Comparison of ENCODE assay signal across 21 cellular contexts in the genomic region with DNA sequence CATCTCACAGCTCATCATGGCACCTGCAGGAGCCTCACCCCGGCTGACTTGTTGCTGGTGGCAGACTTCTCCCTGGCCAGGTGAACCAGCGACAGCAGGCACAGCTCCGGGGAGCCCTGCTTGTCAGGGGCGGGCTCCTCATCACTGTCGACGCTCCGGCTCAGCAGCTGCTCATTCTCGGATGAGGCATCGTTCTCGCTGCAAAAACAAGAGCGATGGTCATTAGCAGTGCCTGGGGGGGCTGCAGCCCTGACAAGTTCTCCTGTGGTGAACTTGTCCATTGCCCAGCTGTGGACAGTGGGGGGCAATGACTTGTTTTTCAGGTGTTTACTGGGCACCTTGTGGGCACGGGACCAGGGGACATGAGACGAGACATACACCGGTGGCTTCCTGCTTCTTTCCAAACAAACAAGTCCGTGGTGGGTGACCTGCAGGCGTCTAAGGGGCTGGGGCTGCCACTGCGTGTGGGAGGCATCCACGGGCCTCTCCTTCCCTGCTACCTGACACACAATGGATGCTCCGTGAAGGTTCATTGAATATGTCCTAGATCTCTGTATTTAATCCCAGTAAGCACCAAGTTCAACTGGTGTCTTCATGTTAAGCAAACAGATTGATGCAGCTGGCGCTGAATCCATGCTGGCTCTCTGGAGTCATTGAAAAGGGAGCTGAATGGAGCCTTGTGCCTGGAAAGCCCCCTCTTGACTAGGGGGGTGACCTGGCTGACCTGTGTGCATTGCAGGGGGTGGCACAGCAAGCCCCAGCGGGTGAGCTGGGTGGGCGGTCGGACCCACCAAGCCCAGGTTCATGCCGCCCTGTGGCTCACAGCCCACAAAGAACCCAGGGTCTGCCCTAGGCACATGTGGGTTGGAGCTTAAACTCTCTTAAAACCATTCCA.
A peak's percentile ranks its signal among the peaks of the same experiment; 100 is the strongest.
DNase-seq lines count a peak whose midpoint lies in the region; ATAC-seq and TF ChIP-seq lines count a peak whose summit lies in the region.
"Had no signal": no experiment of that assay in that cellular context is flagged by ENCODE, and none has a peak within 500 bp of the region (broad histone marks: within the 10 kb centered on the region; RNA-seq: fewer than 3 reads in every experiment).

No MANE protein-coding gene starts in this region.

- H3K9me3 ChIP-seq in mammary epithelial cell (replicated peaks; ENCODE audit: insufficient read depth, low read length) (no peaks in the 10 kb centered on the region), psoas muscle (no peaks in the 10 kb centered on the region)
- H3K9me3 ChIP-seq in effector memory CD4-positive, alpha-beta T cell (ENCODE audit: control insufficient read depth, low read length), result no peaks in the 10 kb centered on the region
- H3K9me3 ChIP-seq: adrenal gland, heart right ventricle, mucosa of descending colon had no signal

- H3K27ac ChIP-seq in mammary epithelial cell (ENCODE audit: insufficient read depth, low read depth, low read length) (no peak overlapping the region), psoas muscle (no peak overlapping the region)
- H3K27ac ChIP-seq in effector memory CD4-positive, alpha-beta T cell (ENCODE audit: insufficient read depth, low read length, poor library complexity, severe bottlenecking), result no peak overlapping the region
- H3K27ac ChIP-seq: adrenal gland, heart right ventricle, HL-60 had no signal

- H3K4me3 ChIP-seq in mammary epithelial cell (replicated peaks in 1 of 3; ENCODE audit: insufficient read depth in 1 of 3, low read depth in 2 of 3, low read length in 3 of 3) (no peak overlapping the region), psoas muscle (no peak overlapping the region)
- no peak overlapping the region for H3K4me3 ChIP-seq in effector memory CD4-positive, alpha-beta T cell (ENCODE audit: insufficient read depth, low read depth, low read length, poor library complexity, severe bottlenecking)
- H3K4me3 ChIP-seq: adrenal gland, heart right ventricle, mucosa of descending colon had no signal

- no peaks in the 10 kb centered on the region for H3K36me3 ChIP-seq in mammary epithelial cell (ENCODE audit: insufficient read depth, low read length)
- no peaks in the 10 kb centered on the region for H3K36me3 ChIP-seq in psoas muscle (ENCODE audit: insufficient read depth in 1 of 2, low read depth in 1 of 2)
- H3K36me3 ChIP-seq in effector memory CD4-positive, alpha-beta T cell (ENCODE audit: control insufficient read depth, insufficient read depth, low read length), result no peaks in the 10 kb centered on the region
- H3K36me3 ChIP-seq: adrenal gland, heart right ventricle had no signal

- H3K27me3 ChIP-seq in mammary epithelial cell (ENCODE audit: insufficient read depth, low read length) (peaks cover 27% of the 10 kb centered on the region), psoas muscle (ENCODE audit: insufficient read depth in 3 of 3, low read length in 2 of 3) (peaks cover 0 to 5% (median 0%) of the 10 kb centered on the region in 3 donors)
- H3K27me3 ChIP-seq in effector memory CD4-positive, alpha-beta T cell (replicated peaks; ENCODE audit: control insufficient read depth, insufficient read depth, low read length, poor library complexity, severe bottlenecking), result no peaks in the 10 kb centered on the region
- H3K27me3 ChIP-seq: adrenal gland had no signal

- no peak for TF ChIP-seq CTCF in mammary epithelial cell (conservative IDR thresholded peaks at IDR 0.05 in 1 of 2, IDR thresholded peaks at IDR 0.05 in 1 of 2; ENCODE audit: extremely low read depth in 1 of 2, insufficient read depth in 1 of 2, low read depth in 1 of 2, low read length in 2 of 2)
- TF ChIP-seq CTCF in MCF 10A (IDR thresholded peaks at IDR 0.05; ENCODE audit: unreplicated experiment), result no peak
- TF ChIP-seq CTCF in psoas muscle (IDR thresholded peaks at IDR 0.05), result no peak

- dilution Hi-C loops in mammary epithelial cell (cut with HindIII; ENCODE audit: low sequenced_read_pairs), result no loop called here

- H4K20me1 ChIP-seq in mammary epithelial cell (ENCODE audit: insufficient read depth, low read length), result no peaks in the 10 kb centered on the region

- intact Hi-C loops in mammary epithelial cell (cut with micrococcal nuclease), result no loop called here
- intact Hi-C loops in MCF 10A (cut with micrococcal nuclease), result no loop called here
- intact Hi-C loops in psoas muscle (cut with DNase I), result no loop called here

- 39% methylated on average over 22 of the region's 24 CpGs for WGBS in mammary epithelial cell (ENCODE audit: low coverage, missing lambda C conversion rate)
- 68 to 76% (median 70%) methylated on average over 24 of the region's 24 CpGs for WGBS in psoas muscle, 3 donors

- CTCF ChIA-PET in mammary epithelial cell (lab: Charles Lee; ENCODE audit: low non-redundant PET) (no interaction called here), MCF 10A (lab: Yijun Ruan, JAX) (interaction anchor here (0.6 to 1.6 kb wide), 4 partner anchors 51 to 511 kb away, joined by 3 to 6 read pairs (median 4); a partner anchor contains a TSS)

- no peaks in the 10 kb centered on the region for H3K4me1 Mint-ChIP-seq in MCF 10A (ENCODE audit: insufficient read depth, unreplicated experiment)
- H3K4me1 Mint-ChIP-seq: stimulated activated naive CD8-positive, alpha-beta T cell treated with anti-CD3 and anti-CD28 coated beads, Interleukin-15, amount 100 ng/mL, for 72 hours had no signal

- BruUV-seq in mammary epithelial cell (replicated peaks; lab: Mats Ljungman, UMichigan), result no TSS peak
- no TSS peak for BruUV-seq in MCF 10A (replicated peaks; lab: Mats Ljungman, UMichigan)

- peaks cover 4% of the 10 kb centered on the region for H3K4me1 ChIP-seq in mammary epithelial cell (ENCODE audit: insufficient read depth, low read length)
- H3K4me1 ChIP-seq in psoas muscle, result no peaks in the 10 kb centered on the region
- no peaks in the 10 kb centered on the region for H3K4me1 ChIP-seq in effector memory CD4-positive, alpha-beta T cell (ENCODE audit: control insufficient read depth, insufficient read depth, low read length, poor library complexity, severe bottlenecking)
- H3K4me1 ChIP-seq: adrenal gland had no signal

- POLR2A ChIA-PET in MCF 10A (lab: Yijun Ruan, JAX), result no interaction called here

- H3K4me3 Mint-ChIP-seq in MCF 10A (ENCODE audit: unreplicated experiment), result no peak overlapping the region
- H3K4me3 Mint-ChIP-seq: stimulated activated naive CD8-positive, alpha-beta T cell treated with anti-CD3 and anti-CD28 coated beads, Interleukin-15, amount 100 ng/mL, for 72 hours had no signal

- H3K79me2 ChIP-seq in mammary epithelial cell (ENCODE audit: insufficient read depth, low read length), result no peaks in the 10 kb centered on the region

- peaks cover 13% of the 10 kb centered on the region for H3K27me3 Mint-ChIP-seq in MCF 10A (ENCODE audit: insufficient read depth, unreplicated experiment)
- H3K27me3 Mint-ChIP-seq: stimulated activated naive CD8-positive, alpha-beta T cell treated with anti-CD3 and anti-CD28 coated beads, Interleukin-15, amount 100 ng/mL, for 72 hours had no signal

- H2AFZ ChIP-seq in mammary epithelial cell (ENCODE audit: low read depth, low read length), result peak overlapping the region; percentile 20

- peak; percentile 5 for DNase-seq in DMS153 (lab: John Stamatoyannopoulos, UW)
- DNase-seq in DMS153 treated with DMSO at 0.1 percent for 48 hours (lab: John Stamatoyannopoulos, UW; ENCODE audit: unreplicated experiment), result no peak
- DNase-seq in mammary epithelial cell, result no peak
- no peak for DNase-seq in MCF 10A (ENCODE audit: unreplicated experiment)
- peak; percentile 31 for DNase-seq in cerebellum (ENCODE audit: low spot score)
- DNase-seq in ureter (ENCODE audit: low spot score), result peak; percentile 31
- DNase-seq in psoas muscle, result no peak
- DNase-seq in effector memory CD4-positive, alpha-beta T cell, result no peak
- DNase-seq: 8988T; activated CD4-positive, alpha-beta T cell treated with anti-CD3 and anti-CD28 coated beads for 4 hours; Calu3; dermis blood vessel endothelial cell; GDM1; heart right ventricle; NCI-H1436 treated with DMSO at 0.1 percent for 48 hours; NCI-H446; stimulated activated CD4-positive, alpha-beta T cell treated with anti-CD3 and anti-CD28 coated beads, Interleukin-4, amount 100 ng/mL, for 4 hours; stimulated activated naive CD8-positive, alpha-beta T cell treated with anti-CD3 and anti-CD28 coated beads, Interleukin-15, amount 100 ng/mL, for 72 hours had no signal

- no peaks in the 10 kb centered on the region for H3K36me3 Mint-ChIP-seq in MCF 10A (ENCODE audit: insufficient read depth, unreplicated experiment)

- ATAC-seq in psoas muscle, result no peak
- ATAC-seq: heart right ventricle; mucosa of descending colon; stimulated activated naive CD8-positive, alpha-beta T cell treated with anti-CD3 and anti-CD28 coated beads, Interleukin-15, amount 100 ng/mL, for 72 hours had no signal

- no peaks in the 10 kb centered on the region for H3K9me3 Mint-ChIP-seq in MCF 10A (ENCODE audit: unreplicated experiment)
- H3K9me3 Mint-ChIP-seq: stimulated activated naive CD8-positive, alpha-beta T cell treated with anti-CD3 and anti-CD28 coated beads, Interleukin-15, amount 100 ng/mL, for 72 hours had no signal

- H3K27ac Mint-ChIP-seq in MCF 10A (ENCODE audit: low read depth, unreplicated experiment), result no peak overlapping the region
- H3K27ac Mint-ChIP-seq: stimulated activated naive CD8-positive, alpha-beta T cell treated with anti-CD3 and anti-CD28 coated beads, Interleukin-15, amount 100 ng/mL, for 72 hours had no signal

- H3K4me2 ChIP-seq in mammary epithelial cell (ENCODE audit: insufficient read depth, low read depth, low read length), result no peak overlapping the region

- in situ Hi-C loops in mammary epithelial cell (cut with MboI; ENCODE audit: low sequenced_read_pairs in 2 of 2), result no loop called here

- H3K9ac ChIP-seq in mammary epithelial cell (ENCODE audit: insufficient read depth, low read length), result no peak overlapping the region

Comparison
In these comparisons a context has a peak if more than half of its experiments do, and no peak if none do; other contexts are left out.
1. DNase-seq: peak in DMS153 (single experiment), cerebellum (single experiment) and ureter (single experiment); none in DMS153 treated with DMSO at 0.1 percent for 48 hours (single experiment), mammary epithelial cell (single experiment), MCF 10A (single experiment), psoas muscle (0 of 2) and effector memory CD4-positive, alpha-beta T cell (0 of 3).